1 cellular context compared by ENCODE assay signal in genomic region chr10:11134411-11134810, GRCh38.
TF ChIP-seq lines count a peak whose summit lies in the region.

No MANE protein-coding gene starts in this region.

TF ChIP-seq in GM23338, 12 proteins besides CTCF, POLR2A, EP300 and RAD21 (continued from another document):
- no peak for TF ChIP-seq ZNF462 (CRISPR knock-in tag; IDR thresholded peaks at IDR 0.05)
- TF ChIP-seq CREB1 (CRISPR knock-in tag; IDR thresholded peaks at IDR 0.05; ENCODE audit: low read depth): no peak
